Comparison of ENCODE assay signal across 14 cellular contexts in the genomic region with DNA sequence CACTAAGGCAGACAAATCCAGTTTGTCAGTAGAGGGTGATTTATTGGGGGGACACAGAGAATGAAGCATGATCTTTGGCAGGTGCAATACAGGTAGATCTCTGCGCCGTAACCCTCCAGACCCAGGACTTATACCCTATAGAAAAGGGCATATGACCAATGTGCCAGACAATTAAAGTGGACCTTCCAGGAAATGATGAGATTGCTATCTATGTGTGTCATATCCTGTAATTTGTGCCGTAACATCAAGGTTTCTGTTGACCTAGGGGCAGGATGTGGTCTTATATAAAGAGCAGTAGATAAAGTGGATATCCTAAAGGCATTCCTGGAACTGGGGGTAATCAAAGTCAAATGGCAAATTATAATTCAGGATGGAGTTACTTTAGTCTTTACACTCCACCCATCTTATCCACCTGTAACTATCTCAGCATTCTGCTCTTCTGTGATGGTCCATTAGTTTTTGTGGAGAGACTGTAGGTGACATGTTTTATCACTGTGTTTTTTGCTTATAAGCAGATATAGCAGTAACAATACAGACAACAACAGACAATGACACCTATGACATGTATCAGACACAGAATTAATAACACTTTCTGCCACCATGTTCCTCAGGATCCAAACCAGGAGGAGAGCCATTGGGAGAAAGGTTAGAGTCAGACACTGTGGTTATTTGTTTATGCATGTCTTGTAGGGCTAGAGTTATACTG. TPM values are rescaled to one million over a fixed set of nuclear protein-coding genes. Genes with fewer than 3 reads are reported as not detected.
DNase-seq lines count a peak whose midpoint lies in the region; ATAC-seq and TF ChIP-seq lines count a peak whose summit lies in the region.
"Had no signal": no experiment of that assay in that cellular context is flagged by ENCODE, and none has a peak within 500 bp of the region (broad histone marks: within the 10 kb centered on the region; RNA-seq: fewer than 3 reads in every experiment).

No MANE protein-coding gene starts in this region.

- no peaks in the 10 kb centered on the region for H3K9me3 ChIP-seq in CD8-positive, alpha-beta T cell (ENCODE audit: low read length)

- CTCF ChIA-PET in CD8-positive, alpha-beta T cell (lab: Charles Lee), result no interaction called here
- CTCF ChIA-PET in activated CD4-positive, alpha-beta memory T cell treated with anti-CD3 and anti-CD28 coated beads, Interleukin-2, amount 10 ng/mL, durations not matched to agents 7 days and 5 days (lab: Charles Lee), result no interaction called here
- CTCF ChIA-PET in WTC11 (lab: Charles Lee), result no interaction called here

- H3K27me3 ChIP-seq in CD8-positive, alpha-beta T cell (ENCODE audit: insufficient read depth, low read length), result no peaks in the 10 kb centered on the region

- H3K4me1 ChIP-seq in CD8-positive, alpha-beta T cell (ENCODE audit: insufficient read depth, low read length), result peaks cover 12% of the 10 kb centered on the region

- H3K4me3 Mint-ChIP-seq in CD8-positive, alpha-beta T cell, result no peak overlapping the region
- no peak overlapping the region for H3K4me3 Mint-ChIP-seq in activated CD4-positive, alpha-beta memory T cell treated with anti-CD3 and anti-CD28 coated beads, Interleukin-2, amount 10 ng/mL, durations not matched to agents 7 days and 5 days
- no peak overlapping the region for H3K4me3 Mint-ChIP-seq in WTC11
- H3K4me3 Mint-ChIP-seq: CD14-positive monocyte, mesothelial cell of epicardium had no signal

- no peaks in the 10 kb centered on the region for H3K9me3 Mint-ChIP-seq in CD8-positive, alpha-beta T cell
- peaks cover 10% of the 10 kb centered on the region for H3K9me3 Mint-ChIP-seq in activated CD4-positive, alpha-beta memory T cell treated with anti-CD3 and anti-CD28 coated beads, Interleukin-2, amount 10 ng/mL, durations not matched to agents 7 days and 5 days
- no peaks in the 10 kb centered on the region for H3K9me3 Mint-ChIP-seq in WTC11
- H3K9me3 Mint-ChIP-seq: mesothelial cell of epicardium had no signal

- TF ChIP-seq CTCF in CD8-positive, alpha-beta T cell (IDR thresholded peaks at IDR 0.05), result no peak
- TF ChIP-seq CTCF in fibroblast of villous mesenchyme (IDR thresholded peaks at IDR 0.05; ENCODE audit: insufficient read depth, low read depth, low read length), result no peak
- no peak for TF ChIP-seq CTCF in WTC11 (IDR thresholded peaks at IDR 0.05)

- H3K4me1 Mint-ChIP-seq in CD8-positive, alpha-beta T cell (ENCODE audit: low read depth), result peaks cover 15% of the 10 kb centered on the region
- H3K4me1 Mint-ChIP-seq in activated CD4-positive, alpha-beta memory T cell treated with anti-CD3 and anti-CD28 coated beads, Interleukin-2, amount 10 ng/mL, durations not matched to agents 7 days and 5 days, result peaks cover 21% of the 10 kb centered on the region
- no peaks in the 10 kb centered on the region for H3K4me1 Mint-ChIP-seq in WTC11
- H3K4me1 Mint-ChIP-seq: CD14-positive monocyte, mesothelial cell of epicardium had no signal

- no peak overlapping the region for H3K27ac ChIP-seq in CD8-positive, alpha-beta T cell (ENCODE audit: low read depth, low read length)

- H3K4me3 ChIP-seq in CD8-positive, alpha-beta T cell (ENCODE audit: low read depth, low read length), result no peak overlapping the region
- no peak overlapping the region for H3K4me3 ChIP-seq in fibroblast of villous mesenchyme (ENCODE audit: low read depth, low read length)

- peak; percentile 82 for ATAC-seq in CD8-positive, alpha-beta T cell
- ATAC-seq in WTC11, result no peak
- no peak for ATAC-seq in HG02852 (IDR thresholded peaks at IDR 0.05; ENCODE audit: unreplicated experiment)
- ATAC-seq: esophagus mucosa had no signal

- no peaks in the 10 kb centered on the region for H3K36me3 Mint-ChIP-seq in CD8-positive, alpha-beta T cell
- no peaks in the 10 kb centered on the region for H3K36me3 Mint-ChIP-seq in activated CD4-positive, alpha-beta memory T cell treated with anti-CD3 and anti-CD28 coated beads, Interleukin-2, amount 10 ng/mL, durations not matched to agents 7 days and 5 days (ENCODE audit: low read depth)
- H3K36me3 Mint-ChIP-seq in WTC11, result no peaks in the 10 kb centered on the region
- H3K36me3 Mint-ChIP-seq: CD14-positive monocyte, mesothelial cell of epicardium had no signal

- intact Hi-C loops in CD8-positive, alpha-beta T cell (cut with DNase I, micrococcal nuclease), result loop anchor here in 1 of 2 experiments (5.0 kb wide), 1 partner anchor 42 kb away; the partner anchor contains the start of gene ZNF337

- POLR2A ChIA-PET in CD8-positive, alpha-beta T cell (lab: Charles Lee), result no interaction called here
- POLR2A ChIA-PET in activated CD4-positive, alpha-beta memory T cell treated with anti-CD3 and anti-CD28 coated beads, Interleukin-2, amount 10 ng/mL, durations not matched to agents 7 days and 5 days (lab: Charles Lee), result no interaction called here
- POLR2A ChIA-PET in WTC11 (lab: Charles Lee), result no interaction called here

- H3K27me3 Mint-ChIP-seq in CD8-positive, alpha-beta T cell (ENCODE audit: low read depth), result no peaks in the 10 kb centered on the region
- H3K27me3 Mint-ChIP-seq in activated CD4-positive, alpha-beta memory T cell treated with anti-CD3 and anti-CD28 coated beads, Interleukin-2, amount 10 ng/mL, durations not matched to agents 7 days and 5 days, result no peaks in the 10 kb centered on the region
- no peaks in the 10 kb centered on the region for H3K27me3 Mint-ChIP-seq in WTC11 (ENCODE audit: low read depth)

- H3K27ac Mint-ChIP-seq in CD8-positive, alpha-beta T cell, result peak overlapping the region; percentile 12
- peak overlapping the region; percentile 1 for H3K27ac Mint-ChIP-seq in activated CD4-positive, alpha-beta memory T cell treated with anti-CD3 and anti-CD28 coated beads, Interleukin-2, amount 10 ng/mL, durations not matched to agents 7 days and 5 days
- no peak overlapping the region for H3K27ac Mint-ChIP-seq in WTC11
- H3K27ac Mint-ChIP-seq: CD14-positive monocyte, mesothelial cell of epicardium had no signal

- H3K36me3 ChIP-seq in CD8-positive, alpha-beta T cell (ENCODE audit: insufficient read depth, low read length), result no peaks in the 10 kb centered on the region

- no peak for DNase-seq in CD8-positive, alpha-beta T cell
- DNase-seq in HT-29 (ENCODE audit: low spot score) (peak; percentile 14), fibroblast of villous mesenchyme (ENCODE audit: low read depth) (peak; percentile 16), SKM-1 (lab: John Stamatoyannopoulos, UW; ENCODE audit: unreplicated experiment) (no peak), germinal center (ENCODE audit: low spot score) (no peak), WTC11 (ENCODE audit: low spot score) (no peak)
- DNase-seq in activated CD4-positive, alpha-beta memory T cell treated with anti-CD3 and anti-CD28 coated beads, Interleukin-2, amount 10 ng/mL, durations not matched to agents 7 days and 5 days, result no peak
- DNase-seq: NCI-H1105 treated with DMSO at 0.1 percent for 48 hours, NCI-H82, posterior cingulate gyrus had no signal

TF ChIP-seq in WTC11, 78 proteins besides CTCF, POLR2A, EP300 and RAD21 (continues in another document):
- no peak for TF ChIP-seq KAT7 (CRISPR knock-in tag; IDR thresholded peaks at IDR 0.05; ENCODE audit: borderline replicate concordance)
- TF ChIP-seq HMGA2 (CRISPR knock-in tag; IDR thresholded peaks at IDR 0.05), result no peak
- no peak for TF ChIP-seq ETV6 (CRISPR knock-in tag; IDR thresholded peaks at IDR 0.05)
- no peak for TF ChIP-seq FOXP1 (CRISPR knock-in tag; IDR thresholded peaks at IDR 0.05; ENCODE audit: borderline replicate concordance)
- TF ChIP-seq MXD4 (CRISPR knock-in tag; IDR thresholded peaks at IDR 0.05; ENCODE audit: borderline replicate concordance), result no peak
- TF ChIP-seq RELA (CRISPR knock-in tag; IDR thresholded peaks at IDR 0.05; ENCODE audit: borderline replicate concordance), result no peak
- no peak for TF ChIP-seq ATF3 (CRISPR knock-in tag; conservative IDR thresholded peaks at IDR 0.05)
- no peak for TF ChIP-seq TEAD1 (CRISPR knock-in tag; IDR thresholded peaks at IDR 0.05)
- no peak for TF ChIP-seq SMAD4 (CRISPR knock-in tag; IDR thresholded peaks at IDR 0.05)
- TF ChIP-seq RORB (CRISPR knock-in tag; IDR thresholded peaks at IDR 0.05), result no peak
- TF ChIP-seq PRRX2 (CRISPR knock-in tag; IDR thresholded peaks at IDR 0.05), result no peak
- TF ChIP-seq FOXK1 (CRISPR knock-in tag; IDR thresholded peaks at IDR 0.05), result no peak
- TF ChIP-seq ZNF317 (CRISPR knock-in tag; IDR thresholded peaks at IDR 0.05; ENCODE audit: borderline replicate concordance, low read depth), result no peak
- TF ChIP-seq SP1 (CRISPR knock-in tag; conservative IDR thresholded peaks at IDR 0.05), result no peak

RNA-seq across cellular contexts. Expression of gene ZNF337, which starts 43.1 kb away (rescaled TPM):
- total RNA-seq in CD8-positive, alpha-beta T cell, result 10 to 100 TPM; 21.5 TPM
- total RNA-seq in HT-29 (2014; rRNA removed; shearing (Covaris generic)), result 5.8 and 7.2 TPM in 2 replicates
- 10 to 100 TPM; 16.6 to 17.1 TPM for total RNA-seq in activated CD4-positive, alpha-beta memory T cell treated with anti-CD3 and anti-CD28 coated beads, Interleukin-2, amount 10 ng/mL, durations not matched to agents 7 days and 5 days
- total RNA-seq in fibroblast of villous mesenchyme (10.6 and 13.0 TPM in 2 replicates), WTC11 (2021) (6.9 to 8.7 TPM (median 8.2 TPM) in 3 replicates)

Comparison
In these comparisons a context has a peak if more than half of its experiments do, and no peak if none do; other contexts are left out.
1. DNase-seq: peak in HT-29 (single experiment) and fibroblast of villous mesenchyme (single experiment); none in CD8-positive, alpha-beta T cell (0 of 7), activated CD4-positive, alpha-beta memory T cell treated with anti-CD3 and anti-CD28 coated beads, Interleukin-2, amount 10 ng/mL, durations not matched to agents 7 days and 5 days (single experiment), SKM-1 (single experiment), germinal center (single experiment) and WTC11 (single experiment).